1 cellular context compared by ENCODE assay signal in the genomic region with DNA sequence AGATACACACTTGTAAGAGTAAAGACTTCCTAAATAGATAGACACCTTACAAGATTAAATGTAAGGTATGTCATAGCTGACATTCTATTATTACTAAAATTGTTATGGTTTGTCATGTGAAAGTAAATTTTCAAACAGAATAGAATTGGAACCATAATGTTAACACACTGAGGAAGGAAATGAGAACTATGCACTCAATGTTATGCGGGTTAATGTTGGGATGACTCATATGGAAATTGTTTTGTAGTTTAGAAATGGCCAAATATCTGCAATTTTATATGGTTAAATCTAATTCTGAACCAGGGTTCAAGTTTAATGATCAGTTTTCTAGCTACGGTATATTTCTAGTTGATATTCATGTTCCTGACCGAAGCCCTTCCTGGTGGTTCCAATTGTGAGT.
TF ChIP-seq lines count a peak whose summit lies in the region.

No MANE protein-coding gene starts in this region.

TF ChIP-seq in IMR-90, 13 proteins besides CTCF, POLR2A, EP300 and RAD21 (continued from another document):
- TF ChIP-seq CEBPB (IDR thresholded peaks at IDR 0.05; ENCODE audit: low read depth, low read length) = no peak
